22 cellular contexts compared by ENCODE assay signal in the genomic region with DNA sequence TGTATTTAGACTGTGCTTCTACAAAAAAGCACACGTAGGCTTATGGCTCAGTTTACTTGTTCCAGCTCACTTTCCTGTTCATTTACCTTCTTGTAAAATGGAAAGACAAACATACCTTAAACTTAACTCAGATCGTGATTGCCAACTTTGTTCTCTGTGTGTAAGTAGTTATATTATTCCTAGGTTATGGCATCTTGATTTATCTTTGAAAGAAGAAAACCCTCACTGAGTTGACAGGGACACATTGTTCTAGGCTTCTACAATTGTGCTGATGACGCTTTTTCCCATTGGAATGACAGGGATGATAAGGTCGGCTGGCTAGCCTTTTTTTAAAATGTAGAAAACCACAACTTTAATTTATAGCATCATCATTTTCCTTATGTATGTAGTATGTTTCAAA.
A peak's percentile ranks its signal among the peaks of the same experiment; 100 is the strongest.
DNase-seq lines count a peak whose midpoint lies in the region; ATAC-seq and TF ChIP-seq lines count a peak whose summit lies in the region.
"Had no signal": no experiment of that assay in that cellular context is flagged by ENCODE, and none has a peak within 500 bp of the region (broad histone marks: within the 10 kb centered on the region; RNA-seq: fewer than 3 reads in every experiment).

No MANE protein-coding gene starts in this region.

- in situ Hi-C loops in SK-MEL-5 (cut with HindIII; ENCODE audit: low pct_unique_long_range_greater_than_20kb, low sequenced_read_pairs): no loop called here

- H3K4me3 ChIP-seq in prostate gland (no peak overlapping the region), endodermal cell (ENCODE audit: low read length) (no peak overlapping the region)
- H3K4me3 ChIP-seq: HAP-1, SJSA1, upper lobe of right lung had no signal

- DNase-seq in COLO829 (ENCODE audit: low spot score) (peak; percentile 69), SK-MEL-5 (ENCODE audit: low read depth, low spot score) (peak; percentile 60), left colon (no peak), prostate gland (ENCODE audit: low spot score) (peak; percentile 49), OCI-M2 (lab: John Stamatoyannopoulos, UW; ENCODE audit: unreplicated experiment) (no peak), endodermal cell (no peak)
- no peak for DNase-seq in stimulated activated effector memory CD8-positive, alpha-beta T cell treated with anti-CD3 and anti-CD28 coated beads, Interleukin-12 subunit alpha, Interleukin-12 subunit beta, amount 100 ng/mL, for 72 hours (ENCODE audit: low spot score in 2 of 2)
- DNase-seq: activated CD4-positive, alpha-beta T cell treated with anti-CD3 and anti-CD28 coated beads, Interleukin-2, amount 50 U/mL, for 1 hour; activated CD4-positive, CD25-positive, alpha-beta regulatory T cell; activated gamma-delta T cell treated with Interleukin-2 at 50 U/mL for 16 hours; activated naive CD8-positive, alpha-beta T cell treated with anti-CD3 and anti-CD28 coated beads, Interleukin-2, amount 50 U/mL, for 24 hours; activated T-cell treated with anti-CD3 and anti-CD28 coated beads, Interleukin-2, amount 50 U/mL, for 4 hours; CD4-positive, CD25-positive, alpha-beta regulatory T cell; dermis blood vessel endothelial cell; DMS79 treated with DMSO at 0.1 percent for 48 hours; mammary epithelial cell; NCI-H146; stimulated activated CD4-positive, alpha-beta T cell treated with anti-CD3 and anti-CD28 coated beads, Interleukin-4, amount 100 ng/mL, for 1 hour; upper lobe of right lung had no signal

- TF ChIP-seq POLR2A in prostate gland (IDR thresholded peaks at IDR 0.05): no peak

- TF ChIP-seq CTCF in prostate gland (IDR thresholded peaks at IDR 0.05) (no peak), endodermal cell (conservative IDR thresholded peaks at IDR 0.05) (no peak)

- H3K9me3 Mint-ChIP-seq in endodermal cell: no peaks in the 10 kb centered on the region
- no peaks in the 10 kb centered on the region for H3K9me3 Mint-ChIP-seq in stimulated activated effector memory CD8-positive, alpha-beta T cell treated with anti-CD3 and anti-CD28 coated beads, Interleukin-12 subunit alpha, Interleukin-12 subunit beta, amount 100 ng/mL, for 72 hours
- H3K9me3 Mint-ChIP-seq: activated naive CD8-positive, alpha-beta T cell treated with anti-CD3 and anti-CD28 coated beads, Interleukin-2, amount 50 U/mL, for 24 hours; activated T-cell treated with anti-CD3 and anti-CD28 coated beads, Interleukin-2, amount 50 U/mL, for 4 hours; CD4-positive, CD25-positive, alpha-beta regulatory T cell; central memory CD8-positive, alpha-beta T cell had no signal

- H3K27ac ChIP-seq in prostate gland (peak overlapping the region; percentile 83 to 89), endodermal cell (ENCODE audit: low read depth, low read length) (no peak overlapping the region)
- H3K27ac ChIP-seq: SJSA1, upper lobe of right lung had no signal

- H3K27me3 ChIP-seq in prostate gland (replicated peaks; ENCODE audit: insufficient read depth): no peaks in the 10 kb centered on the region
- H3K27me3 ChIP-seq in endodermal cell (ENCODE audit: control insufficient read depth, insufficient read depth, low read length, poor library complexity, severe bottlenecking): no peaks in the 10 kb centered on the region
- H3K27me3 ChIP-seq: SJSA1, upper lobe of right lung had no signal

- H3K36me3 ChIP-seq in prostate gland (no peaks in the 10 kb centered on the region), endodermal cell (ENCODE audit: control insufficient read depth, insufficient read depth, low read length) (no peaks in the 10 kb centered on the region)
- H3K36me3 ChIP-seq: HAP-1, SJSA1, upper lobe of right lung had no signal

- H3K4me1 Mint-ChIP-seq in endodermal cell: peaks cover 94% of the 10 kb centered on the region
- peaks cover 21% of the 10 kb centered on the region for H3K4me1 Mint-ChIP-seq in stimulated activated effector memory CD8-positive, alpha-beta T cell treated with anti-CD3 and anti-CD28 coated beads, Interleukin-12 subunit alpha, Interleukin-12 subunit beta, amount 100 ng/mL, for 72 hours
- H3K4me1 Mint-ChIP-seq: central memory CD8-positive, alpha-beta T cell had no signal

- peak; percentile 36 for ATAC-seq in left colon
- ATAC-seq in stimulated activated effector memory CD8-positive, alpha-beta T cell treated with anti-CD3 and anti-CD28 coated beads, Interleukin-12 subunit alpha, Interleukin-12 subunit beta, amount 100 ng/mL, for 72 hours: no peak
- ATAC-seq: activated naive CD8-positive, alpha-beta T cell treated with anti-CD3 and anti-CD28 coated beads, Interleukin-2, amount 50 U/mL, for 24 hours; activated T-cell treated with anti-CD3 and anti-CD28 coated beads, Interleukin-2, amount 50 U/mL, for 4 hours had no signal

- peaks cover 32% of the 10 kb centered on the region for H3K4me1 ChIP-seq in prostate gland (replicated peaks)
- H3K4me1 ChIP-seq in endodermal cell (ENCODE audit: control insufficient read depth, insufficient read depth, low read length): peaks cover 42% of the 10 kb centered on the region
- H3K4me1 ChIP-seq: SJSA1 had no signal

- H3K27ac Mint-ChIP-seq in endodermal cell: no peak overlapping the region
- H3K27ac Mint-ChIP-seq in stimulated activated effector memory CD8-positive, alpha-beta T cell treated with anti-CD3 and anti-CD28 coated beads, Interleukin-12 subunit alpha, Interleukin-12 subunit beta, amount 100 ng/mL, for 72 hours: no peak overlapping the region
- H3K27ac Mint-ChIP-seq: activated naive CD8-positive, alpha-beta T cell treated with anti-CD3 and anti-CD28 coated beads, Interleukin-2, amount 50 U/mL, for 24 hours had no signal

- no peaks in the 10 kb centered on the region for H3K9me3 ChIP-seq in prostate gland
- H3K9me3 ChIP-seq in endodermal cell (ENCODE audit: control insufficient read depth, low read length): no peaks in the 10 kb centered on the region
- H3K9me3 ChIP-seq: HAP-1, SJSA1, upper lobe of right lung had no signal

- H3K9ac ChIP-seq in endodermal cell (ENCODE audit: extremely low read depth, low read length, poor library complexity, severe bottlenecking): no peak overlapping the region

- no peaks in the 10 kb centered on the region for H3K27me3 Mint-ChIP-seq in endodermal cell (ENCODE audit: insufficient read depth)
- H3K27me3 Mint-ChIP-seq: activated naive CD8-positive, alpha-beta T cell treated with anti-CD3 and anti-CD28 coated beads, Interleukin-2, amount 50 U/mL, for 24 hours had no signal

- intact Hi-C loops in left colon (cut with DNase I, micrococcal nuclease) (no loop called here), prostate gland (cut with DNase I) (loop anchor here (10.0 kb wide), 1 partner anchor 264 kb away; no protein-coding TSS in a partner anchor)

- H3K4me3 Mint-ChIP-seq in endodermal cell: no peak overlapping the region
- H3K4me3 Mint-ChIP-seq in stimulated activated effector memory CD8-positive, alpha-beta T cell treated with anti-CD3 and anti-CD28 coated beads, Interleukin-12 subunit alpha, Interleukin-12 subunit beta, amount 100 ng/mL, for 72 hours: no peak overlapping the region
- H3K4me3 Mint-ChIP-seq: activated naive CD8-positive, alpha-beta T cell treated with anti-CD3 and anti-CD28 coated beads, Interleukin-2, amount 50 U/mL, for 24 hours; activated T-cell treated with anti-CD3 and anti-CD28 coated beads, Interleukin-2, amount 50 U/mL, for 4 hours; central memory CD8-positive, alpha-beta T cell had no signal

- H3K36me3 Mint-ChIP-seq in endodermal cell (ENCODE audit: low read depth): no peaks in the 10 kb centered on the region
- no peaks in the 10 kb centered on the region for H3K36me3 Mint-ChIP-seq in stimulated activated effector memory CD8-positive, alpha-beta T cell treated with anti-CD3 and anti-CD28 coated beads, Interleukin-12 subunit alpha, Interleukin-12 subunit beta, amount 100 ng/mL, for 72 hours
- H3K36me3 Mint-ChIP-seq: CD4-positive, CD25-positive, alpha-beta regulatory T cell had no signal

- 37% methylated on average over 4 of the region's 4 CpGs for WGBS in prostate gland
- WGBS in endodermal cell (ENCODE audit: insufficient coverage in 1 of 2, insufficient read length in 1 of 2), 2 experiments: 88% methylated on average over 4 of the region's 4 CpGs; no CpG with 5 or more reads in 1 of the 2 experiments

Comparison
In these comparisons a context has a peak if more than half of its experiments do, and no peak if none do; other contexts are left out.
1. DNase-seq: peak in COLO829 (single experiment), SK-MEL-5 (single experiment) and prostate gland (single experiment); none in left colon (0 of 2), OCI-M2 (single experiment), endodermal cell (single experiment) and stimulated activated effector memory CD8-positive, alpha-beta T cell treated with anti-CD3 and anti-CD28 coated beads, Interleukin-12 subunit alpha, Interleukin-12 subunit beta, amount 100 ng/mL, for 72 hours (0 of 2).